In genomic region chr11:61797263-61797944, GRCh38 we compare ENCODE assay signal across 8 cellular contexts. TPM values are rescaled to one million over a fixed set of nuclear protein-coding genes. Genes with fewer than 3 reads are reported as not detected.
DNase-seq lines count a peak whose midpoint lies in the region; ATAC-seq, FAIRE-seq and TF ChIP-seq lines count a peak whose summit lies in the region.

No MANE protein-coding gene starts in this region.

- H3K4me3 ChIP-seq in WI38 (ENCODE audit: low read depth, low read length) (no peak overlapping the region), colonic mucosa (no peak overlapping the region), liver (ENCODE audit: low read depth in 1 of 3, low read length in 3 of 3) (no peak overlapping the region)

- intact Hi-C loops in colonic mucosa (cut with DNase I) = loop anchor here (5.0 kb wide), 2 partner anchors 100 to 150 kb away; no protein-coding TSS in a partner anchor

- TF ChIP-seq POLR2A in GM12891 (IDR thresholded peaks at IDR 0.05; ENCODE audit: low read depth, low read length) = no peak

- peak; percentile 97 for TF ChIP-seq RAD21 in liver (IDR thresholded peaks at IDR 0.05)

- H3K36me3 ChIP-seq in colonic mucosa = no peaks in the 10 kb centered on the region
- peaks cover 0 to 5% (median 2%) of the 10 kb centered on the region in 4 donors for H3K36me3 ChIP-seq in liver (ENCODE audit: control insufficient read depth in 4 of 4, insufficient read depth in 3 of 4, low read depth in 1 of 4, low read length in 3 of 4)

- DNase-seq in A172 (ENCODE audit: low spot score) (peak; percentile 77), GM12891 (ENCODE audit: insufficient read length, low spot score) (no peak), NCI-H2196 treated with DMSO at 0.1 percent for 48 hours (lab: John Stamatoyannopoulos, UW; ENCODE audit: unreplicated experiment) (peak; percentile 62), colonic mucosa (peak; percentile 82)
- DNase-seq in stimulated activated CD8-positive, alpha-beta memory T cell treated with anti-CD3 and anti-CD28 coated beads, Interleukin-12 subunit alpha, Interleukin-12 subunit beta, amount 100 ng/mL, for 4 hours (ENCODE audit: low read depth) = peak; percentile 32

- peaks cover 8% of the 10 kb centered on the region for H3K4me1 ChIP-seq in colonic mucosa
- peaks cover 0 to 22% (median 15%) of the 10 kb centered on the region in 4 donors for H3K4me1 ChIP-seq in liver (ENCODE audit: control insufficient read depth in 4 of 4, insufficient read depth in 4 of 4, low read length in 3 of 4)

- TF ChIP-seq CTCF in WI38 (IDR thresholded peaks at IDR 0.05; ENCODE audit: low read depth, low read length) (peak; percentile 48), colonic mucosa (IDR thresholded peaks at IDR 0.05) (peak; percentile 74), liver (IDR thresholded peaks at IDR 0.05; ENCODE audit: low read depth, low read length, missing input control) (peak; percentile 93)

- 16% methylated on average over 3 of the region's 3 CpGs for WGBS in liver

- ATAC-seq in HG03571 (IDR thresholded peaks at IDR 0.05; ENCODE audit: unreplicated experiment) = no peak

- FAIRE-seq in GM12891 (lab: Jason Lieb, UNC) = peak; percentile 35

- H3K27me3 ChIP-seq in colonic mucosa = no peaks in the 10 kb centered on the region
- H3K27me3 ChIP-seq in liver (ENCODE audit: control insufficient read depth in 4 of 4, insufficient read depth in 4 of 4, low read length in 3 of 4) = no peaks in the 10 kb centered on the region

- no peak overlapping the region for H3K9ac ChIP-seq in colonic mucosa (ENCODE audit: low read depth in 2 of 2, low read length in 2 of 2)
- H3K9ac ChIP-seq in liver (ENCODE audit: low read depth in 1 of 2, low read length in 2 of 2) = peak overlapping the region in 1 of 2 donors; percentile 8

- H3K9me3 ChIP-seq in colonic mucosa (no peaks in the 10 kb centered on the region), liver (ENCODE audit: control insufficient read depth in 4 of 4, low read length in 3 of 4) (no peaks in the 10 kb centered on the region)

- H3K27ac ChIP-seq in colonic mucosa = no peak overlapping the region
- H3K27ac ChIP-seq in liver (ENCODE audit: low read depth in 1 of 2, low read length in 2 of 2) = peak overlapping the region; percentile 5 to 7

TF ChIP-seq in GM12891, 5 proteins besides CTCF, POLR2A, EP300 and RAD21:
- TF ChIP-seq TAF1 (IDR thresholded peaks at IDR 0.05; ENCODE audit: low read depth, low read length) (no peak), POU2F2 (IDR thresholded peaks at IDR 0.05; ENCODE audit: low read depth, low read length) (no peak), SPI1 (IDR thresholded peaks at IDR 0.05; ENCODE audit: low read depth, low read length) (no peak), PAX5 (IDR thresholded peaks at IDR 0.05; ENCODE audit: insufficient read depth, low read length, severe bottlenecking) (no peak), POLR2AphosphoS5 (IDR thresholded peaks at IDR 0.05; ENCODE audit: low read depth, low read length) (no peak)

TF ChIP-seq in liver, 16 proteins besides CTCF, POLR2A, EP300 and RAD21:
- TF ChIP-seq YY1 (IDR thresholded peaks at IDR 0.05) = peak; percentile 82
- no peak for TF ChIP-seq GABPA (IDR thresholded peaks at IDR 0.05 in 1 of 2, conservative IDR thresholded peaks at IDR 0.05 in 1 of 2)

RNA-seq across cellular contexts. Expression of gene FEN1, which starts 4.7 kb away (rescaled TPM):
- 131 and 139 TPM in 2 replicates for total RNA-seq in A172 (2014; rRNA removed; shearing (Covaris generic))
- polyA plus RNA-seq in GM12891 (2012; ENCODE audit: low read depth, missing spikeins) = 73.7 TPM
- total RNA-seq in colonic mucosa = 10 to 100 TPM; 14.4 to 67.9 TPM
- 10 to 100 TPM in 1 of 2 donors, 1 to 10 TPM in 1; 9.0 to 46.5 TPM for total RNA-seq in liver
- polyA plus RNA-seq in liver = 10 to 100 TPM in 1 of 2 donors, 1 to 10 TPM in 1; 4.5 to 10.0 TPM

RNA-seq across cellular contexts. Expression of gene TMEM258, which starts 5.0 kb away (rescaled TPM):
- total RNA-seq in A172 (2014; rRNA removed; shearing (Covaris generic)) = 78.1 and 115 TPM in 2 replicates
- 340 TPM for polyA plus RNA-seq in GM12891 (2012; ENCODE audit: low read depth, missing spikeins)
- total RNA-seq in colonic mucosa = 100 to 1,000 TPM; 119 to 149 TPM
- total RNA-seq in liver = 10 to 100 TPM; 31.0 to 77.8 TPM
- 100 to 1,000 TPM; 120 to 136 TPM for polyA plus RNA-seq in liver

RNA-seq across cellular contexts. Expression of gene FADS1, which starts 19.4 kb away (rescaled TPM):
- 55.3 and 84.2 TPM in 2 replicates for total RNA-seq in A172 (2014; rRNA removed; shearing (Covaris generic))
- 9.4 TPM for polyA plus RNA-seq in GM12891 (2012; ENCODE audit: low read depth, missing spikeins)
- total RNA-seq in colonic mucosa (10 to 100 TPM in 1 of 2 donors, 1 to 10 TPM in 1; 6.9 to 17.4 TPM), liver (100 to 1,000 TPM in 1 of 2 donors, 10 to 100 TPM in 1; 72.7 to 137 TPM)
- 10 to 100 TPM; 16.8 to 44.8 TPM for polyA plus RNA-seq in liver

RNA-seq across cellular contexts. Expression of gene FADS2, which starts 30.7 kb away (rescaled TPM):
- 151 and 340 TPM in 2 replicates for total RNA-seq in A172 (2014; rRNA removed; shearing (Covaris generic))
- 85.3 TPM for polyA plus RNA-seq in GM12891 (2012; ENCODE audit: low read depth, missing spikeins)
- total RNA-seq in colonic mucosa = 10 to 100 TPM; 13.9 to 38.6 TPM
- total RNA-seq in liver = 100 to 1,000 TPM in 1 of 2 donors, 10 to 100 TPM in 1; 65.4 to 281 TPM
- polyA plus RNA-seq in liver = 100 to 1,000 TPM in 1 of 2 donors, 1 to 10 TPM in 1; 2.8 to 104 TPM

RNA-seq across cellular contexts. Expression of gene MYRF, which starts 45.0 kb away (rescaled TPM):
- total RNA-seq in A172 (2014; rRNA removed; shearing (Covaris generic)) = 0.98 and 1.4 TPM in 2 replicates
- polyA plus RNA-seq in GM12891 (2012; ENCODE audit: low read depth, missing spikeins) = 0.83 TPM
- total RNA-seq in colonic mucosa = 10 to 100 TPM in 1 of 2 donors, 1 to 10 TPM in 1; 8.8 to 14.9 TPM
- total RNA-seq in liver = 1 to 10 TPM; 3.5 to 6.5 TPM
- 1 to 10 TPM; 4.4 to 4.5 TPM for polyA plus RNA-seq in liver
